1 cellular context compared by ENCODE assay signal in the genomic region with DNA sequence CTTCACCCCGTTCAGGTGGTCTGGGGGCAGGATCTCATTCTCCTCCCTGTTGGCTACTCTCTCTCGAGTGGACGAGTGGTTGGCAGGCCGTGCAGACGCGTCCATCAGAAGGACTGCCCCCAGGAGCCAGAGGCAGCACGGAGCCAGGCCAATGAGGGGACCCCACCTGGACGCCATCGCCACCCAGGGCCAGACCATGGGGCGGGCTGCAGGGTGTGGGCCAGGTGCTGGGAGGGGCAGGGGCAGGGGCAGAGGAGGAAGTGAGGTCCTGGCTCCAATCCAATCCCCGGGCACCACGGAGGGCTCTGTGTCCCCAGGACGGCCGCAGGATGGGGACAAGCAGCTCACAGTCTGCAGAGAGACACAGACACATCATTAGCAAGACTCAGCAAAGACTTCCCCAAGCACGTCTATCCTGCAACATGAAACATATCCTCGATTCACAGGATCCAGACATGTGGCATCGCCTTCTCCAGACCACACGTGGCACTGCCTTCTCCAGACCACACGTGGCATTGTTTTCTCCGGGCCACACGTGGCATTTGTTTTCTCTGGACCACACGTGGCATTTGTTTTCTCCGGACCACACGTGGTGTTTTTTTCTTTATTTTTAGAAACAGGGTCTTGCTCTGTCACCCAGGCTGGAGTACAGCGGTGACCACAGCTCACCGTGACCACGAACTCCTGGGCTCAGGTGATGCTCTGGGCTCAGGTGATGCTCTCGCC.
TF ChIP-seq lines count a peak whose summit lies in the region.

No MANE protein-coding gene starts in this region.

TF ChIP-seq in GM12878, 131 proteins besides CTCF, POLR2A, EP300 and RAD21:
- no peak for TF ChIP-seq GABPA (IDR thresholded peaks at IDR 0.05; ENCODE audit: low read depth)
- no peak for TF ChIP-seq HSF1 (IDR thresholded peaks at IDR 0.05; ENCODE audit: low read depth, low read length)
- peak; percentile 55 for TF ChIP-seq BCL3 (IDR thresholded peaks at IDR 0.05; ENCODE audit: borderline replicate concordance, insufficient read depth, low read depth, low read length, poor library complexity, severe bottlenecking)
- peak; percentile 35 to 40; a peak in 2 of 3 replicates for TF ChIP-seq EGR1 (IDR thresholded peaks at IDR 0.05; ENCODE audit: borderline replicate concordance in 1 of 2, low read depth in 2 of 2, low read length in 2 of 2)
- TF ChIP-seq KDM1A (IDR thresholded peaks at IDR 0.05; ENCODE audit: borderline replicate concordance), result no peak
- TF ChIP-seq MEF2A (IDR thresholded peaks at IDR 0.05; ENCODE audit: insufficient read depth, low read depth, low read length), result no peak
